ENCODE assay signal across 7 cellular contexts in the genomic region with DNA sequence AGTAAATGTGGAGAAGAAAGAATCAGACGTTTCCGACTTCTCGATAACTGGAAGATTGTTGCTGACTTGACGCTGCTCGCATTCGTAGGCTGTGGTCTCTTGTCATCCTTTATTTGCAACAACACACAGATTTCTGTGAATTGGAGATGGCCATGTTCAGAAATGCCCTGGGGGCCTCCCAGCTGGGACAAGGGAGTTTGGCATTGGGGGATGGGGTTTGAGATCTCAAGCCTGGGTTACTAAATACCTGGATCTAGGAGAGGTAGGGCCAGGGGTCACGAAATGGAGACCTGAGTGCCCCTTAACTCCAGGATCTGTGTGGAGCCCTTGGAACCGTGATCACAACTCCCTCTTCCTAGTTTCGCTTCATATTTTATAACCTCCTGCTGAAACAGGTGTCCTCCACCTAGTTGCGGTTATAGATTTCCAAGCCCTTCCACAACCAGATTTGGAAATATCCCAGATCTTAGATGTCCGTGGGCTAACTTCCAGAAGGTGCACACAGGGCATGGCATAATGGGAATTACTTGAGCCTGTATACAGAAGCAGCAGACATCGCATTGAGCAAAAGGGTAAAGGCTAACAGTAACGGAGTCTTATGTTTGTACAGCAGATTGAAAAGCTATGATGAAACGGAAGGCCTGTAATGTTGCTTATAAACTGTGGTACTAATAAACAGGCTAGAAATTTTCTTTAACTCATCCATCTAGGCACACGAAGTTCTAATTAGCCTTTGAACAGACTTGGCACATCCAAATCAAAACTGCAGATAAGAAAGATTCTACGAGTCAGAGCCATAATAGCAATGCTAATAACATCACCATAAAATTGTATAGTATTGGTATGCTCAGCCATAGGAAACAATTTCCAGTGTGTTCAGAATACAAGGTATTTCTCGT. TPM values are rescaled to one million over a fixed set of nuclear protein-coding genes. Genes with fewer than 3 reads are reported as not detected.
DNase-seq lines count a peak whose midpoint lies in the region; ATAC-seq and TF ChIP-seq lines count a peak whose summit lies in the region.

No MANE protein-coding gene starts in this region.

- H4K20me1 ChIP-seq in MM.1S (ENCODE audit: insufficient read depth, low read length) = no peaks in the 10 kb centered on the region
- peaks cover 12% of the 10 kb centered on the region for H4K20me1 ChIP-seq in osteoblast (ENCODE audit: insufficient read depth, low read length)

- peak overlapping the region; percentile 98 for H2AFZ ChIP-seq in MM.1S (ENCODE audit: low read length)
- H2AFZ ChIP-seq in osteoblast (ENCODE audit: low read length) = peak overlapping the region; percentile 100

- H3K27ac ChIP-seq in MM.1S (ENCODE audit: low read length) = peak overlapping the region; percentile 53; the same call in 1 of the 2 replicates
- H3K27ac ChIP-seq in osteoblast (ENCODE audit: low read depth, low read length) = peak overlapping the region; percentile 83

- H3K4me1 Mint-ChIP-seq in activated T-cell treated with anti-CD3 and anti-CD28 coated beads, Interleukin-2, amount 50 U/mL, for 4 hours (ENCODE audit: low read depth) = peaks cover 26% of the 10 kb centered on the region

- no peaks in the 10 kb centered on the region for H3K9me2 ChIP-seq in MM.1S (replicated peaks; ENCODE audit: insufficient read depth, low read length)

- CTCF ChIA-PET in GM10248 (lab: Yijun Ruan, JAX) = interaction anchor here (1.0 to 1.5 kb wide), 4 partner anchors 17 to 47 kb away, joined by 3 to 5 read pairs (median 4); no protein-coding TSS in a partner anchor

- H3K4me1 ChIP-seq in MM.1S (ENCODE audit: low read length) (peaks cover 11% of the 10 kb centered on the region), osteoblast (ENCODE audit: insufficient read depth, low read length) (peaks cover 12% of the 10 kb centered on the region)

- H3K9me3 Mint-ChIP-seq in activated T-cell treated with anti-CD3 and anti-CD28 coated beads, Interleukin-2, amount 50 U/mL, for 4 hours = no peaks in the 10 kb centered on the region

- H3K36me3 ChIP-seq in MM.1S (replicated peaks; ENCODE audit: insufficient read depth, low read length) (no peaks in the 10 kb centered on the region), osteoblast (ENCODE audit: insufficient read depth, low read length) (no peaks in the 10 kb centered on the region)

- peak overlapping the region; percentile 94 for H3K4me3 ChIP-seq in MM.1S (ENCODE audit: low read length)
- H3K4me3 ChIP-seq in fibroblast of villous mesenchyme (ENCODE audit: low read depth, low read length) = peak overlapping the region; percentile 76
- peak overlapping the region; percentile 95 for H3K4me3 ChIP-seq in osteoblast (ENCODE audit: insufficient read depth, low read length)

- no peak overlapping the region for H3K4me3 Mint-ChIP-seq in activated T-cell treated with anti-CD3 and anti-CD28 coated beads, Interleukin-2, amount 50 U/mL, for 4 hours

- no peak for TF ChIP-seq CTCF in GM10248 (IDR thresholded peaks at IDR 0.05; ENCODE audit: control extremely low read depth, extremely low read depth, low read depth, missing control alignments)
- TF ChIP-seq CTCF in MM.1S (IDR thresholded peaks at IDR 0.05; ENCODE audit: low read length) = no peak
- TF ChIP-seq CTCF in fibroblast of villous mesenchyme (IDR thresholded peaks at IDR 0.05; ENCODE audit: insufficient read depth, low read depth, low read length) = no peak
- no peak for TF ChIP-seq CTCF in osteoblast (IDR thresholded peaks at IDR 0.05; ENCODE audit: extremely low read depth, low read depth, low read length)

- H3K79me2 ChIP-seq in MM.1S (ENCODE audit: low read length) = peaks cover 43% of the 10 kb centered on the region
- peaks cover 37% of the 10 kb centered on the region for H3K79me2 ChIP-seq in osteoblast (ENCODE audit: insufficient read depth, low read length)

- peaks cover 5% of the 10 kb centered on the region; the same call in 1 of the 2 replicates for H3F3A ChIP-seq in MM.1S (ENCODE audit: insufficient read depth, low read length)

- POLR2A ChIA-PET in GM10248 (lab: Yijun Ruan, JAX) = no interaction called here

- H3K27me3 ChIP-seq in MM.1S (replicated peaks; ENCODE audit: insufficient read depth, low read length) (no peaks in the 10 kb centered on the region), osteoblast (ENCODE audit: insufficient read depth, low read length) (no peaks in the 10 kb centered on the region)

- peak overlapping the region; percentile 86 for H3K4me2 ChIP-seq in MM.1S (ENCODE audit: low read depth, low read length)
- peak overlapping the region; percentile 98 for H3K4me2 ChIP-seq in osteoblast (ENCODE audit: insufficient read depth, low read length)

- peaks cover 5% of the 10 kb centered on the region for H3K36me3 Mint-ChIP-seq in activated T-cell treated with anti-CD3 and anti-CD28 coated beads, Interleukin-2, amount 50 U/mL, for 4 hours (ENCODE audit: insufficient read depth)

- DNase-seq in GM10248 (ENCODE audit: extremely low spot score) = peak; percentile 15
- DNase-seq in MM.1S = peak; percentile 34
- peak; percentile 7 for DNase-seq in activated T-cell treated with anti-CD3 and anti-CD28 coated beads, Interleukin-2, amount 50 U/mL, for 4 hours
- peak; percentile 63 for DNase-seq in fibroblast of villous mesenchyme (ENCODE audit: low read depth)
- peak; percentile 83 for DNase-seq in osteoblast (ENCODE audit: insufficient read length, low spot score, missing footprints)
- DNase-seq in posterior vena cava (ENCODE audit: low spot score) = no peak

- H3K27me3 Mint-ChIP-seq in activated T-cell treated with anti-CD3 and anti-CD28 coated beads, Interleukin-2, amount 50 U/mL, for 4 hours (ENCODE audit: low read depth) = no peaks in the 10 kb centered on the region

- intact Hi-C loops in posterior vena cava (cut with DNase I) = no loop called here

- peak overlapping the region; percentile 77 for H3K9ac ChIP-seq in MM.1S (ENCODE audit: low read length)

- H3K9me3 ChIP-seq in MM.1S (replicated peaks; ENCODE audit: insufficient read depth, low read length) = no peaks in the 10 kb centered on the region
- H3K9me3 ChIP-seq in osteoblast (ENCODE audit: low read depth, low read length) = no peaks in the 10 kb centered on the region

- ATAC-seq in activated T-cell treated with anti-CD3 and anti-CD28 coated beads, Interleukin-2, amount 50 U/mL, for 4 hours = no peak
- no peak for ATAC-seq in HG03520 (IDR thresholded peaks at IDR 0.05; ENCODE audit: unreplicated experiment)

RNA-seq across cellular contexts. Expression of a gene that starts 1.0 kb away (rescaled TPM):
- 10 to 100 TPM; 12.1 to 12.4 (median 12.3) TPM for total RNA-seq in activated T-cell treated with anti-CD3 and anti-CD28 coated beads, Interleukin-2, amount 50 U/mL, for 4 hours
- total RNA-seq in fibroblast of villous mesenchyme = 7.7 and 12.5 TPM in 2 replicates
- total RNA-seq in osteoblast = 10.5 and 11.2 TPM in 2 replicates
- total RNA-seq in posterior vena cava = 10 to 100 TPM; 14.1 to 14.9 TPM

RNA-seq across cellular contexts. Expression of a gene that starts 48.6 kb away (rescaled TPM):
- total RNA-seq in activated T-cell treated with anti-CD3 and anti-CD28 coated beads, Interleukin-2, amount 50 U/mL, for 4 hours = 100 to 1,000 TPM; 228 to 273 (median 249) TPM
- total RNA-seq in fibroblast of villous mesenchyme (140 and 141 TPM in 2 replicates), osteoblast (163 and 169 TPM in 2 replicates), posterior vena cava (10 to 100 TPM; 81.4 to 90.1 TPM)

RNA-seq across cellular contexts. Expression of a gene that starts 49.4 kb away (rescaled TPM):
- 10 to 100 TPM; 38.9 to 52.9 (median 44.6) TPM for total RNA-seq in activated T-cell treated with anti-CD3 and anti-CD28 coated beads, Interleukin-2, amount 50 U/mL, for 4 hours
- 85.7 and 117 TPM in 2 replicates for total RNA-seq in fibroblast of villous mesenchyme
- 140 and 166 TPM in 2 replicates for total RNA-seq in osteoblast
- total RNA-seq in posterior vena cava = 10 to 100 TPM; 38.5 to 42.5 TPM
